In genomic region chr6:140586426-140587061, GRCh38 we compare ENCODE assay signal across 8 cellular contexts.
DNase-seq lines count a peak whose midpoint lies in the region; ATAC-seq and TF ChIP-seq lines count a peak whose summit lies in the region.

No MANE protein-coding gene starts in this region.

- no peak for TF ChIP-seq POLR2A in body of pancreas (IDR thresholded peaks at IDR 0.05)

- TF ChIP-seq CTCF in GM10248 (IDR thresholded peaks at IDR 0.05; ENCODE audit: control extremely low read depth, extremely low read depth, low read depth, missing control alignments): no peak
- TF ChIP-seq CTCF in body of pancreas (IDR thresholded peaks at IDR 0.05): no peak
- TF ChIP-seq CTCF in brain microvascular endothelial cell (IDR thresholded peaks at IDR 0.05; ENCODE audit: low read depth, low read length, missing control alignments): no peak

- intact Hi-C loops in body of pancreas (cut with DNase I): no loop called here

- CTCF ChIA-PET in GM10248 (lab: Yijun Ruan, JAX): interaction anchor here (1.1 to 2.1 kb wide), 2 partner anchors 11 to 17 kb away, joined by 3 to 8 read pairs; no protein-coding TSS in a partner anchor

- POLR2A ChIA-PET in GM10248 (lab: Yijun Ruan, JAX): interaction anchor here (1.1 kb wide), 1 partner anchor 1212 kb away, joined by 3 read pairs; the partner anchor contains the start of gene CITED2

- no peaks in the 10 kb centered on the region for H3K4me1 ChIP-seq in body of pancreas

- H3K27me3 ChIP-seq in body of pancreas: no peaks in the 10 kb centered on the region
- no peaks in the 10 kb centered on the region for H3K27me3 ChIP-seq in brain microvascular endothelial cell (replicated peaks)

- DNase-seq in GM10248 (ENCODE audit: extremely low spot score): peak; percentile 8
- peak; percentile 60 for DNase-seq in NCI-H510A treated with DMSO at 0.1 percent for 48 hours (lab: John Stamatoyannopoulos, UW)
- DNase-seq in LoVo (ENCODE audit: low spot score): no peak
- DNase-seq in body of pancreas: no peak
- no peak for DNase-seq in brain microvascular endothelial cell
- no peak for DNase-seq in dermis blood vessel endothelial cell

- H3K9me3 ChIP-seq in body of pancreas: no peaks in the 10 kb centered on the region

- in situ Hi-C loops in brain microvascular endothelial cell (cut with HindIII; ENCODE audit: low pct_ligation_motif_present, low sequenced_read_pairs): no loop called here

- H3K36me3 ChIP-seq in body of pancreas (replicated peaks in 1 of 2; ENCODE audit: insufficient read depth in 1 of 2, low read depth in 2 of 2): no peaks in the 10 kb centered on the region
- no peaks in the 10 kb centered on the region for H3K36me3 ChIP-seq in brain microvascular endothelial cell (replicated peaks)

- no peak overlapping the region for H3K4me3 ChIP-seq in body of pancreas
- no peak overlapping the region for H3K4me3 ChIP-seq in brain microvascular endothelial cell (ENCODE audit: low read depth, low read length)

- ATAC-seq in GM19025 (IDR thresholded peaks at IDR 0.05; ENCODE audit: low read depth, unreplicated experiment): peak; percentile 83
- peak; percentile 89 for ATAC-seq in HG03025 (IDR thresholded peaks at IDR 0.05; ENCODE audit: low FRiP score, unreplicated experiment)
- no peak for ATAC-seq in body of pancreas

- H3K27ac ChIP-seq in body of pancreas: no peak overlapping the region
- H3K27ac ChIP-seq in brain microvascular endothelial cell: no peak overlapping the region

- 67 to 70% methylated on average over 3 of the region's 3 CpGs for WGBS in body of pancreas, 2 donors

Comparison
In these comparisons a context has a peak if more than half of its experiments do, and no peak if none do; other contexts are left out.
1. DNase-seq: peak in GM10248 (single experiment) and NCI-H510A treated with DMSO at 0.1 percent for 48 hours (single experiment); none in LoVo (single experiment), body of pancreas (0 of 4), brain microvascular endothelial cell (single experiment) and dermis blood vessel endothelial cell (single experiment).